16 cellular contexts compared by ENCODE assay signal in the genomic region with DNA sequence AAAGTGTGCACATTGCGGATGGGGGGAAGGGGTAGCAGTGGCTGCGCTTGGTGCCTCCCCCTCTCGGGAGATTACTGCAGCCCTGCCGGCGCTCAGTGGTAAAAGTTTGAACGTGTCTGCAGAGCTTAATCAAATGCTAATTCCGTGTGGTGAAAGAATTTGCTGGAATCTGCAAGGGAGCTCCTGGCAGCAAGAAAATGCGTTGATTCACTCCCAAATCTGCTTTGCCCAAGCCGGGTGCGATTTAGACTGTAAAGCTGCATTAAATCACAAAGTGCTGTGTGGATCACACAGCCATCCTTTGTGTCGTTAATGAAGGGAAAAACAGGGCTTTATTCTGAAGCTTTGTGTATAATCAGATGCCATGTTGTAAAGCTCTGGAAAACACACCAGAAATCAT.
DNase-seq lines count a peak whose midpoint lies in the region; ATAC-seq and TF ChIP-seq lines count a peak whose summit lies in the region.
"Had no signal": no experiment of that assay in that cellular context is flagged by ENCODE, and none has a peak within 500 bp of the region (broad histone marks: within the 10 kb centered on the region; RNA-seq: fewer than 3 reads in every experiment).

No MANE protein-coding gene starts in this region.

- no peaks in the 10 kb centered on the region for H3K27me3 Mint-ChIP-seq in WTC11 (ENCODE audit: low read depth)

- H3K27ac Mint-ChIP-seq in WTC11 = peak overlapping the region; percentile 95
- H3K27ac Mint-ChIP-seq: activated B cell treated with CpG ODN at 0.5 μM for 24 hours, T-cell had no signal

- no peaks in the 10 kb centered on the region for H3K9me3 Mint-ChIP-seq in WTC11
- H3K9me3 Mint-ChIP-seq: activated B cell treated with CpG ODN at 0.5 μM for 24 hours, T-cell had no signal

- intact Hi-C loops in head of caudate nucleus (cut with DNase I) = loop anchor here (1.0 kb wide), 1 partner anchor 25 kb away; no protein-coding TSS in a partner anchor

- POLR2A ChIA-PET in WTC11 (lab: Charles Lee) = interaction anchor here (0.9 kb wide), 1 partner anchor 77 kb away, joined by 3 read pairs; no protein-coding TSS in a partner anchor

- ATAC-seq in WTC11 (peak; percentile 70), GM19324 (IDR thresholded peaks at IDR 0.05; ENCODE audit: low FRiP score, unreplicated experiment) (no peak)
- ATAC-seq: T-cell had no signal

- CTCF ChIA-PET in WTC11 (lab: Charles Lee) = interaction anchor here (0.7 to 2.2 kb wide), 7 partner anchors 34 to 900 kb away, joined by 3 to 6 read pairs (median 4); no protein-coding TSS in a partner anchor

- peaks cover 44% of the 10 kb centered on the region for H3K4me1 Mint-ChIP-seq in WTC11
- H3K4me1 Mint-ChIP-seq: activated B cell treated with CpG ODN at 0.5 μM for 24 hours had no signal

- no peaks in the 10 kb centered on the region for H3K36me3 Mint-ChIP-seq in WTC11
- H3K36me3 Mint-ChIP-seq: T-cell had no signal

- TF ChIP-seq CTCF in WTC11 (IDR thresholded peaks at IDR 0.05) = no peak

- peak overlapping the region; percentile 59 for H3K4me3 Mint-ChIP-seq in WTC11
- H3K4me3 Mint-ChIP-seq: activated B cell treated with CpG ODN at 0.5 μM for 24 hours, T-cell had no signal

- DNase-seq in D341Med (ENCODE audit: low spot score) (peak; percentile 43), WTC11 (ENCODE audit: low spot score) (peak; percentile 17), head of caudate nucleus (peak; percentile 23 to 84 (median 56)), nucleus accumbens (lab: John Stamatoyannopoulos, UW) (peak in 49 of 56 donors; percentile 2 to 74 (median 41)), NCI-H2171 (lab: John Stamatoyannopoulos, UW) (no peak), H4 (ENCODE audit: low spot score) (no peak)
- no peak for DNase-seq in activated CD8-positive, alpha-beta memory T cell treated with anti-CD3 and anti-CD28 coated beads, Interleukin-2, amount 50 U/mL, for 48 hours
- DNase-seq: activated B cell treated with CpG ODN at 0.5 μM for 24 hours, activated gamma-delta T cell treated with Interleukin-2 at 50 U/mL for 16 hours, DMS 273 treated with DMSO at 0.1 percent for 48 hours, kidney, MG63, NCI-H774, T-cell, testis had no signal

TF ChIP-seq in WTC11, 78 proteins besides CTCF, POLR2A, EP300 and RAD21:
- TF ChIP-seq ZNF232 (CRISPR knock-in tag; IDR thresholded peaks at IDR 0.05) = no peak
- TF ChIP-seq E2F1 (CRISPR knock-in tag; IDR thresholded peaks at IDR 0.05) = no peak
- no peak for TF ChIP-seq TCF7 (CRISPR knock-in tag; IDR thresholded peaks at IDR 0.05; ENCODE audit: low read depth)
- TF ChIP-seq FOXK1 (CRISPR knock-in tag; IDR thresholded peaks at IDR 0.05) = no peak
- TF ChIP-seq TP53 (CRISPR knock-in tag; IDR thresholded peaks at IDR 0.05) = no peak
- TF ChIP-seq NR2C2 (CRISPR knock-in tag; IDR thresholded peaks at IDR 0.05) = no peak
- TF ChIP-seq NFYB (CRISPR knock-in tag; conservative IDR thresholded peaks at IDR 0.05; ENCODE audit: low read depth) = no peak
- TF ChIP-seq MYBL2 (CRISPR knock-in tag; IDR thresholded peaks at IDR 0.05) = no peak
- TF ChIP-seq HMGA2 (CRISPR knock-in tag; IDR thresholded peaks at IDR 0.05) = no peak
- no peak for TF ChIP-seq ZNF532 (CRISPR knock-in tag; IDR thresholded peaks at IDR 0.05; ENCODE audit: borderline replicate concordance)

Comparison
In these comparisons a context has a peak if more than half of its experiments do, and no peak if none do; other contexts are left out.
1. DNase-seq: peak in D341Med (single experiment), WTC11 (single experiment), head of caudate nucleus (42 of 42) and nucleus accumbens (49 of 56); none in activated CD8-positive, alpha-beta memory T cell treated with anti-CD3 and anti-CD28 coated beads, Interleukin-2, amount 50 U/mL, for 48 hours (single experiment), NCI-H2171 (single experiment) and H4 (single experiment).